13 cellular contexts compared by ENCODE assay signal in genomic region chr19:38252385-38252784, GRCh38. TPM values are rescaled to one million over a fixed set of nuclear protein-coding genes. Genes with fewer than 3 reads are reported as not detected.
DNase-seq lines count a peak whose midpoint lies in the region; ATAC-seq, FAIRE-seq and TF ChIP-seq lines count a peak whose summit lies in the region.
"Had no signal": no experiment of that assay in that cellular context is flagged by ENCODE, and none has a peak within 500 bp of the region (broad histone marks: within the 10 kb centered on the region; RNA-seq: fewer than 3 reads in every experiment).

No MANE protein-coding gene starts in this region.

- peak overlapping the region; percentile 47 for H3K27ac Mint-ChIP-seq in dendritic cell treated with granulocyte-macrophage colony-stimulating factor and Interleukin-4, amounts not matched to agents 40 ng/mL and 50 ng/mL, for 4 days
- H3K27ac Mint-ChIP-seq in endothelial cell (ENCODE audit: unreplicated experiment) = no peak overlapping the region

- ATAC-seq in GM19463 (IDR thresholded peaks at IDR 0.05; ENCODE audit: unreplicated experiment) = no peak

- H3K4me3 ChIP-seq in WERI-Rb-1 (ENCODE audit: low read depth, low read length) (peak overlapping the region; percentile 50), muscle layer of colon (ENCODE audit: low read depth in 1 of 2, low read length in 2 of 2) (peak overlapping the region; percentile 24 to 77), thyroid gland (replicated peaks in 1 of 3) (no peak overlapping the region), small intestine (ENCODE audit: low read depth in 1 of 2, low read length in 2 of 2) (no peak overlapping the region)

- no peak for TF ChIP-seq POLR2A in thyroid gland (IDR thresholded peaks at IDR 0.05)

- H3K4me3 Mint-ChIP-seq in dendritic cell treated with granulocyte-macrophage colony-stimulating factor and Interleukin-4, amounts not matched to agents 40 ng/mL and 50 ng/mL, for 4 days = no peak overlapping the region
- no peak overlapping the region for H3K4me3 Mint-ChIP-seq in endothelial cell (ENCODE audit: unreplicated experiment)

- intact Hi-C loops in dendritic cell treated with granulocyte-macrophage colony-stimulating factor and Interleukin-4, amounts not matched to agents 40 ng/mL and 50 ng/mL, for 4 days (cut with micrococcal nuclease) = no loop called here
- intact Hi-C loops in thyroid gland (cut with DNase I) = no loop called here

- H3K4me1 ChIP-seq in muscle layer of colon (ENCODE audit: insufficient read depth, low read length) (peaks cover 39% of the 10 kb centered on the region), thyroid gland (peaks cover 0 to 19% of the 10 kb centered on the region in 2 donors), small intestine (ENCODE audit: control insufficient read depth in 2 of 2, insufficient read depth in 1 of 2, low read depth in 1 of 2, low read length in 1 of 2) (peaks cover 1 to 2% of the 10 kb centered on the region in 2 donors)

- WGBS in thyroid gland, 2 donors = 71 to 95% methylated on average over 5 of the region's 5 CpGs
- WGBS in small intestine, 3 donors = 82 to 90% (median 84%) methylated on average over 5 of the region's 5 CpGs

- H3K36me3 ChIP-seq in WERI-Rb-1 (peaks cover 56% of the 10 kb centered on the region), muscle layer of colon (ENCODE audit: insufficient read depth, low read length) (peaks cover 5% of the 10 kb centered on the region), thyroid gland (no peaks in the 10 kb centered on the region), small intestine (ENCODE audit: control insufficient read depth in 2 of 2, insufficient read depth in 2 of 2, low read length in 2 of 2) (no peaks in the 10 kb centered on the region)
- H3K36me3 ChIP-seq: neutrophil had no signal

- TF ChIP-seq CTCF in WERI-Rb-1 (IDR thresholded peaks at IDR 0.05; ENCODE audit: low read depth, low read length) = no peak
- no peak for TF ChIP-seq CTCF in thyroid gland (IDR thresholded peaks at IDR 0.05)
- no peak for TF ChIP-seq CTCF in endothelial cell (IDR thresholded peaks at IDR 0.05; ENCODE audit: unreplicated experiment)

- no peak for FAIRE-seq in small intestine (lab: Jason Lieb, UNC)

- peak overlapping the region; percentile 98 for H3K27ac ChIP-seq in WERI-Rb-1
- peak overlapping the region; percentile 95 for H3K27ac ChIP-seq in muscle layer of colon (ENCODE audit: low read depth, low read length)
- H3K27ac ChIP-seq in thyroid gland = peak overlapping the region in 2 of 3 donors; percentile 60 to 68
- peak overlapping the region in 1 of 2 donors; percentile 91 for H3K27ac ChIP-seq in small intestine (ENCODE audit: low read depth in 1 of 2, low read length in 1 of 2)
- H3K27ac ChIP-seq: neutrophil had no signal

- H3K9me3 ChIP-seq in WERI-Rb-1 (ENCODE audit: severe bottlenecking) (no peaks in the 10 kb centered on the region), muscle layer of colon (ENCODE audit: low read length) (no peaks in the 10 kb centered on the region), thyroid gland (no peaks in the 10 kb centered on the region), small intestine (ENCODE audit: control insufficient read depth, low read depth) (no peaks in the 10 kb centered on the region)
- H3K9me3 ChIP-seq: neutrophil had no signal

- H3K27me3 Mint-ChIP-seq in dendritic cell treated with granulocyte-macrophage colony-stimulating factor and Interleukin-4, amounts not matched to agents 40 ng/mL and 50 ng/mL, for 4 days = peaks cover 58% of the 10 kb centered on the region
- peaks cover 22% of the 10 kb centered on the region for H3K27me3 Mint-ChIP-seq in endothelial cell (ENCODE audit: unreplicated experiment)

- H3K27me3 ChIP-seq in WERI-Rb-1 (ENCODE audit: insufficient read depth, low read depth, severe bottlenecking) (no peaks in the 10 kb centered on the region), muscle layer of colon (ENCODE audit: control insufficient read depth in 1 of 2, insufficient read depth in 2 of 2, low read length in 2 of 2) (peaks cover 0 to 9% of the 10 kb centered on the region in 2 donors), thyroid gland (no peaks in the 10 kb centered on the region), small intestine (ENCODE audit: control insufficient read depth in 2 of 2, insufficient read depth in 2 of 2, low read length in 2 of 2) (peaks cover 0 to 7% of the 10 kb centered on the region in 2 donors)

- H3K36me3 Mint-ChIP-seq in dendritic cell treated with granulocyte-macrophage colony-stimulating factor and Interleukin-4, amounts not matched to agents 40 ng/mL and 50 ng/mL, for 4 days (ENCODE audit: low read depth) = peaks cover 39% of the 10 kb centered on the region
- H3K36me3 Mint-ChIP-seq in endothelial cell (ENCODE audit: low read depth, unreplicated experiment) = no peaks in the 10 kb centered on the region

- peaks cover 67% of the 10 kb centered on the region for H3K4me1 Mint-ChIP-seq in dendritic cell treated with granulocyte-macrophage colony-stimulating factor and Interleukin-4, amounts not matched to agents 40 ng/mL and 50 ng/mL, for 4 days (ENCODE audit: low read depth)
- H3K4me1 Mint-ChIP-seq in endothelial cell (ENCODE audit: unreplicated experiment) = peaks cover 6% of the 10 kb centered on the region

- H3K9ac ChIP-seq in muscle layer of colon (ENCODE audit: low read length) = peak overlapping the region; percentile 92

- H3K9me3 Mint-ChIP-seq in dendritic cell treated with granulocyte-macrophage colony-stimulating factor and Interleukin-4, amounts not matched to agents 40 ng/mL and 50 ng/mL, for 4 days = no peaks in the 10 kb centered on the region
- no peaks in the 10 kb centered on the region for H3K9me3 Mint-ChIP-seq in endothelial cell (ENCODE audit: unreplicated experiment)

- no peak for DNase-seq in WERI-Rb-1
- DNase-seq in thyroid gland = no peak
- DNase-seq in endothelial cell (ENCODE audit: low spot score) = no peak
- DNase-seq in small intestine = no peak
- DNase-seq: activated CD4-positive, alpha-beta T cell treated with anti-CD3 and anti-CD28 coated beads, Interleukin-2, amount 50 U/mL, for 4 hours; activated naive CD4-positive, alpha-beta T cell treated with anti-CD3 and anti-CD28 coated beads, Interleukin-2, amount 50 U/mL, for 16 hours; Calu3; MM.1S; stimulated activated CD4-positive, alpha-beta T cell treated with anti-CD3 and anti-CD28 coated beads, Interleukin-4, amount 100 ng/mL, for 24 hours had no signal

RNA-seq across cellular contexts. Expression of gene PPP1R14A, which starts 3.8 kb away (rescaled TPM):
- total RNA-seq in thyroid gland = 10 to 100 TPM in 1 of 4 donors, 1 to 10 TPM in 3; 2.8 to 11.9 (median 4.3) TPM
- total RNA-seq in endothelial cell (ENCODE audit: unreplicated experiment) = 2.1 TPM
- polyA plus RNA-seq in small intestine = 10 to 100 TPM in 2 of 3 donors, 1 to 10 TPM in 1; 8.7 to 31.8 (median 15.4) TPM

RNA-seq across cellular contexts. Expression of gene SPINT2, which starts 12.0 kb away (rescaled TPM):
- total RNA-seq in thyroid gland = 1,000 to 10,000 TPM in 1 of 4 donors, 100 to 1,000 TPM in 3; 424 to 1,529 (median 712) TPM
- 93.4 TPM for total RNA-seq in endothelial cell (ENCODE audit: unreplicated experiment)
- polyA plus RNA-seq in small intestine = 100 to 1,000 TPM; 263 to 434 (median 414) TPM

RNA-seq across cellular contexts. Expression of gene DPF1, which starts 28.4 kb away (rescaled TPM):
- total RNA-seq in thyroid gland = not detected
- 6.0 TPM for total RNA-seq in endothelial cell (ENCODE audit: unreplicated experiment)
- under 1 TPM in 1 of 3 donors, not detected in 2; 0.39 TPM for polyA plus RNA-seq in small intestine

RNA-seq across cellular contexts. Expression of gene C19orf33, which starts 51.7 kb away (rescaled TPM):
- total RNA-seq in thyroid gland = 10 to 100 TPM in 3 of 4 donors, not detected in 1; 16.2 to 26.3 (median 17.2) TPM
- total RNA-seq in endothelial cell (ENCODE audit: unreplicated experiment) = 2.7 TPM
- 1,000 to 10,000 TPM in 2 of 3 donors, 100 to 1,000 TPM in 1; 478 to 2,753 (median 1,798) TPM for polyA plus RNA-seq in small intestine

Comparison
In these comparisons a context has a peak if more than half of its experiments do, and no peak if none do; other contexts are left out.
1. H3K4me3 ChIP-seq: peak in WERI-Rb-1 (single experiment) and muscle layer of colon (2 of 2); none in thyroid gland (0 of 3) and small intestine (0 of 2).